Comparison of ENCODE assay signal across 23 cellular contexts in the genomic region with DNA sequence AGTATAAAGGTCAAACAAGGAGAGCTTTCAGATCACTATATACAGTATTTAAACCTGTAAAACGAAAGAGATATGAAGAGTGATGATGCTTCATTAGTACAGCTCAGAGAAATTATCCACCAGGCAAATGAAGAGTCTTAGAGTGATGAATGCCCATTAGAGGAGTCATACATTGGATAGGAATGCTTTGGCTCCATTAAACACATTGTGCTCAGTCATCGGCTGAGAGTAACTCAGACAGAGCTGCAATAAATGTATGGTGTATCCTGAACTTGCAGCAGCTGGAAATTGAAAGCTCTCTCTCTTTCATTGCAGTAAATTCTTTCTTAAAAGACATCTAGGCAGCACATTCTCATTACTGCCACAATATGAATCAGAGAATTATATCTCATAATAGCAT.
DNase-seq lines count a peak whose midpoint lies in the region; ATAC-seq, FAIRE-seq and TF ChIP-seq lines count a peak whose summit lies in the region.
"Had no signal": no experiment of that assay in that cellular context is flagged by ENCODE, and none has a peak within 500 bp of the region (broad histone marks: within the 10 kb centered on the region; RNA-seq: fewer than 3 reads in every experiment).

No MANE protein-coding gene starts in this region.

- no peak overlapping the region for H2BK120ac ChIP-seq in IMR-90 (ENCODE audit: low read depth, low read length)

- H3K23ac ChIP-seq in IMR-90 (ENCODE audit: low read depth, low read length) = no peak overlapping the region

- TF ChIP-seq CTCF in IMR-90 (conservative IDR thresholded peaks at IDR 0.05; ENCODE audit: low read depth, low read length) = no peak
- no peak for TF ChIP-seq CTCF in epithelial cell of esophagus (IDR thresholded peaks at IDR 0.05; ENCODE audit: insufficient read depth, low read depth, low read length, missing control alignments)

- no peak for TF ChIP-seq POLR2A in IMR-90 (IDR thresholded peaks at IDR 0.05; ENCODE audit: low read depth, low read length)

- no peak for FAIRE-seq in urothelium cell line (lab: Jason Lieb, UNC)
- FAIRE-seq: HTR-8/SVneo had no signal

- H2BK15ac ChIP-seq in IMR-90 (ENCODE audit: low read depth, low read length) = no peak overlapping the region

- POLR2A ChIA-PET in IMR-90 (lab: Charles Lee; ENCODE audit: unreplicated experiment) = no interaction called here

- no peak overlapping the region for H4K8ac ChIP-seq in IMR-90 (ENCODE audit: low read depth in 2 of 2, low read length in 2 of 2)

- H4K91ac ChIP-seq in IMR-90 (ENCODE audit: insufficient read depth, low read depth, low read length) = no peak overlapping the region

- intact Hi-C loops in IMR-90 (cut with micrococcal nuclease) = no loop called here

- no peak overlapping the region for H3K18ac ChIP-seq in IMR-90 (ENCODE audit: low read depth, low read length)

- H3K4me3 ChIP-seq in IMR-90 (ENCODE audit: insufficient read depth, low read depth, low read length) = no peak overlapping the region
- no peak overlapping the region for H3K4me3 ChIP-seq in epithelial cell of esophagus (ENCODE audit: low read length)

- H3K4me1 ChIP-seq in IMR-90 (ENCODE audit: control insufficient read depth, insufficient read depth, low read length) = no peaks in the 10 kb centered on the region

- no peaks in the 10 kb centered on the region for H3K9me3 ChIP-seq in IMR-90 (ENCODE audit: control insufficient read depth, insufficient read depth, low read length)

- dilution Hi-C loops in IMR-90 (cut with HindIII; ENCODE audit: low sequenced_read_pairs, unreplicated experiment) = no loop called here

- no TSS peak for BruUV-seq in IMR-90 (replicated peaks; lab: Mats Ljungman, UMichigan)

- H3K9ac ChIP-seq in IMR-90 (ENCODE audit: low read depth, low read length) = no peak overlapping the region

- no peak overlapping the region for H3K4me2 ChIP-seq in IMR-90 (ENCODE audit: low read depth, low read length)

- no peaks in the 10 kb centered on the region for H4K20me1 ChIP-seq in IMR-90 (ENCODE audit: insufficient read depth, low read length)

- WGBS in IMR-90 (ENCODE audit: extremely low coverage in 2 of 2, insufficient read length in 1 of 2), 2 experiments = no CpG with 5 or more reads among the region's 2 CpGs

- ATAC-seq in IMR-90 (ENCODE audit: low read depth) = no peak
- ATAC-seq: SK-N-SH treated with all-trans-retinoic acid at 6 μM for 48 hours, T-cell had no signal

- H3K27ac ChIP-seq in IMR-90 (ENCODE audit: insufficient read depth, low read length) = no peak overlapping the region

- DNase-seq in ELR (ENCODE audit: low read depth) (peak; percentile 17), IMR-90 (peak; percentile 1), epithelial cell of esophagus (ENCODE audit: low read depth) (peak; percentile 3), T-helper 2 cell (no peak), urothelium cell line (ENCODE audit: low spot score) (no peak), inferior parietal cortex (ENCODE audit: extremely low spot score) (no peak), LoVo (ENCODE audit: low spot score) (no peak)
- DNase-seq: ACHN, COR-L47, DMS 273 treated with DMSO at 0.1 percent for 48 hours, DND-41, GF-D8, H9, Karpas-422, NCI-H1105 treated with DMSO at 0.1 percent for 48 hours, NCI-H1694, NCI-H2081 treated with DMSO at 0.1 percent for 48 hours, NCI-H748 treated with DMSO at 0.1 percent for 48 hours, OCI-M1, SHP77 treated with DMSO at 0.1 percent for 48 hours, T-cell had no signal

- H2AK5ac ChIP-seq in IMR-90 (ENCODE audit: low read depth, low read length) = no peak overlapping the region

- H4K5ac ChIP-seq in IMR-90 (ENCODE audit: low read depth, low read length) = no peak overlapping the region

- TF ChIP-seq RAD21 in IMR-90 (IDR thresholded peaks at IDR 0.05; ENCODE audit: low read length) = no peak

- H2AFZ ChIP-seq in IMR-90 (replicated peaks; ENCODE audit: low read length, poor library complexity) = no peak overlapping the region

- H2BK5ac ChIP-seq in IMR-90 (ENCODE audit: low read depth, low read length, poor library complexity, severe bottlenecking) = no peak overlapping the region

- CTCF ChIA-PET in IMR-90 (lab: Yijun Ruan, JAX) = no interaction called here

- no peaks in the 10 kb centered on the region for H3K27me3 ChIP-seq in IMR-90 (ENCODE audit: control insufficient read depth, insufficient read depth, low read length)

- H3K56ac ChIP-seq in IMR-90 (ENCODE audit: extremely low read depth, insufficient read depth, low read length) = no peak overlapping the region

- H3K36me3 ChIP-seq in IMR-90 (ENCODE audit: control insufficient read depth, insufficient read depth, low read length) = no peaks in the 10 kb centered on the region

- H3K79me1 ChIP-seq in IMR-90 (ENCODE audit: low read depth in 1 of 2, low read length in 2 of 2) = no peaks in the 10 kb centered on the region

- no peak overlapping the region for H3K14ac ChIP-seq in IMR-90 (replicated peaks; ENCODE audit: low read depth, low read length)

- in situ Hi-C loops in IMR-90 (cut with MboI; ENCODE audit: low sequenced_read_pairs) = no loop called here

- H3K9me1 ChIP-seq in IMR-90 (ENCODE audit: insufficient read depth, low read length) = no peaks in the 10 kb centered on the region

- H2AK9ac ChIP-seq in IMR-90 (replicated peaks; ENCODE audit: low read depth, low read length, poor library complexity) = no peak overlapping the region

- H2BK20ac ChIP-seq in IMR-90 (ENCODE audit: low read depth, low read length) = no peak overlapping the region

- H3K4ac ChIP-seq in IMR-90 (ENCODE audit: low read depth, low read length) = no peak overlapping the region

TF ChIP-seq in IMR-90, 13 proteins besides CTCF, POLR2A, EP300 and RAD21:
- no peak for TF ChIP-seq MAZ (IDR thresholded peaks at IDR 0.05; ENCODE audit: borderline replicate concordance, low read depth, low read length)
- no peak for TF ChIP-seq MXI1 (IDR thresholded peaks at IDR 0.05; ENCODE audit: borderline replicate concordance, low read depth, low read length)
- no peak for TF ChIP-seq CHD1 (IDR thresholded peaks at IDR 0.05; ENCODE audit: low read depth, low read length)
- TF ChIP-seq, protein P1, sequence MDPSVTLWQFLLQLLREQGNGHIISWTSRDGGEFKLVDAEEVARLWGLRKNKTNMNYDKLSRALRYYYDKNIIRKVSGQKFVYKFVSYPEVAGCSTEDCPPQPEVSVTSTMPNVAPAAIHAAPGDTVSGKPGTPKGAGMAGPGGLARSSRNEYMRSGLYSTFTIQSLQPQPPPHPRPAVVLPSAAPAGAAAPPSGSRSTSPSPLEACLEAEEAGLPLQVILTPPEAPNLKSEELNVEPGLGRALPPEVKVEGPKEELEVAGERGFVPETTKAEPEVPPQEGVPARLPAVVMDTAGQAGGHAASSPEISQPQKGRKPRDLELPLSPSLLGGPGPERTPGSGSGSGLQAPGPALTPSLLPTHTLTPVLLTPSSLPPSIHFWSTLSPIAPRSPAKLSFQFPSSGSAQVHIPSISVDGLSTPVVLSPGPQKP (IDR thresholded peaks at IDR 0.05; ENCODE audit: borderline replicate concordance, low read depth, low read length) = no peak
- no peak for TF ChIP-seq CEBPB (IDR thresholded peaks at IDR 0.05; ENCODE audit: low read depth, low read length)
- TF ChIP-seq FOS (IDR thresholded peaks at IDR 0.05; ENCODE audit: low read depth, low read length) = no peak
- TF ChIP-seq SMC3 (IDR thresholded peaks at IDR 0.05; ENCODE audit: low read depth, low read length) = no peak
- TF ChIP-seq RCOR1 (IDR thresholded peaks at IDR 0.05; ENCODE audit: insufficient replicate concordance, low read length) = no peak
- no peak for TF ChIP-seq MAFK (IDR thresholded peaks at IDR 0.05; ENCODE audit: low read depth, low read length)
- TF ChIP-seq USF2 (IDR thresholded peaks at IDR 0.05; ENCODE audit: low read depth, low read length) = no peak
- TF ChIP-seq RFX5 (IDR thresholded peaks at IDR 0.05; ENCODE audit: low read depth, low read length) = no peak
- TF ChIP-seq NFE2L2 (IDR thresholded peaks at IDR 0.05; ENCODE audit: low read depth, low read length) = no peak

Comparison
In these comparisons a context has a peak if more than half of its experiments do, and no peak if none do; other contexts are left out.
1. DNase-seq: peak in ELR (single experiment), IMR-90 (single experiment) and epithelial cell of esophagus (single experiment); none in T-helper 2 cell (0 of 5), urothelium cell line (single experiment), inferior parietal cortex (single experiment) and LoVo (single experiment).